Comparison of ENCODE assay signal across 16 cellular contexts in the genomic region with DNA sequence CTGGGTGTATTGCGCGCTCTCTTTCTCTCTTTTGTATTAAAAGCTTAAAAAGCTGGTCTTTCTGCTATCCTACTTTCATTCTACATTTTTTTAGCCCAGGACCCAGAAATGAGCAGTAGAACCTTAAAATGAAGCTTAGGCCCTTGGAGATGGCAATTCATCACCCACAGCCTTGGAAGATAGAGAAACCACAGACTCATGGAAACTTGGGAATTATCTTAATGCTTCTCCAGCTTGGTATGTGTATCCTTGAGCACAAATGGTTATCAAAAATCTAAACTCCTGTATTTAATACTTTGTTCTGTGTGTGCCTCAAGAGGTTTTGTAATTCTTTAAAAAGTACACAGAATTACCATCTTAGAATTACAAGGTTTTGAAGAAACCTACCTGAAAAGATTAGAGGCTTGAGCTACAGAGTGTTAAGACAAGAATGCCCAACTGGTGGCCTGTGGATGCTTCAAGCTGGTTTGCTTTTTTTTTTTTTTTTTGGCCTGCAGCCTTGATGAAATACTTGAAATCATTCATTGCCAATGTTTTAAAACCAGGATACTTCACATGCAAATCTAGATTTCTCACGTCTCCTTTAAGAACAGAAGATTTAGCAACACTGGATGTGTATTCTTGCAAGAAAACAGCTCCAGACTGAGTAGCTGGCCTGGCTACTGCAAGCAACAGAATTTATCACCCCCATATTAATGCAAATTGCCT.
A peak's percentile ranks its signal among the peaks of the same experiment; 100 is the strongest.
DNase-seq lines count a peak whose midpoint lies in the region; ATAC-seq, FAIRE-seq and TF ChIP-seq lines count a peak whose summit lies in the region.
"Had no signal": no experiment of that assay in that cellular context is flagged by ENCODE, and none has a peak within 500 bp of the region (broad histone marks: within the 10 kb centered on the region; RNA-seq: fewer than 3 reads in every experiment).

No MANE protein-coding gene starts in this region.

- no peak for TF ChIP-seq POLR2A in sigmoid colon (IDR thresholded peaks at IDR 0.05)

- no TSS peak for BruUV-seq in Calu3 (replicated peaks; lab: Mats Ljungman, UMichigan)

- H3K4me1 ChIP-seq in RWPE2 (ENCODE audit: insufficient read depth, poor library complexity, severe bottlenecking): peaks cover 19% of the 10 kb centered on the region
- H3K4me1 ChIP-seq in sigmoid colon: peaks cover 0 to 91% (median 80%) of the 10 kb centered on the region in 4 donors
- H3K4me1 ChIP-seq: A549, HAP-1 had no signal

- H3K27ac ChIP-seq in RWPE2 (ENCODE audit: poor library complexity, severe bottlenecking) (peak overlapping the region; percentile 30), sigmoid colon (peak overlapping the region; percentile 50 to 83 (median 73))
- H3K27ac ChIP-seq: A549, thoracic aorta had no signal

- peak overlapping the region; percentile 70 for H3K27ac Mint-ChIP-seq in T-helper 2 cell treated with Interferon-gamma antibody and Interleukin-4, amounts not matched to agents 5 μg/mL and 100 μg/mL, for 36 hours
- peak overlapping the region; percentile 55 for H3K27ac Mint-ChIP-seq in chondrocyte (ENCODE audit: unreplicated experiment)
- no peak overlapping the region for H3K27ac Mint-ChIP-seq in Calu3 (ENCODE audit: unreplicated experiment)

- no peak for DNase-seq in T-helper 2 cell treated with Interferon-gamma antibody and Interleukin-4, amounts not matched to agents 5 μg/mL and 100 μg/mL, for 36 hours (ENCODE audit: low spot score)
- DNase-seq in T-helper 2 cell (no peak), RWPE2 (ENCODE audit: low spot score) (no peak), chondrocyte (ENCODE audit: low spot score) (no peak), sigmoid colon (no peak), urothelium cell line (ENCODE audit: low spot score) (no peak), Calu3 (no peak), NK-92 (lab: John Stamatoyannopoulos, UW; ENCODE audit: unreplicated experiment) (no peak)
- DNase-seq: DMS79 treated with DMSO at 0.1 percent for 48 hours, erythroblast, MM.1S, PC-3, T1000 had no signal

- no peaks in the 10 kb centered on the region for H3K27me3 Mint-ChIP-seq in T-helper 2 cell treated with Interferon-gamma antibody and Interleukin-4, amounts not matched to agents 5 μg/mL and 100 μg/mL, for 36 hours (ENCODE audit: low read depth)
- H3K27me3 Mint-ChIP-seq in chondrocyte (ENCODE audit: low read depth) (no peaks in the 10 kb centered on the region), Calu3 (ENCODE audit: unreplicated experiment) (no peaks in the 10 kb centered on the region)

- intact Hi-C loops in sigmoid colon (cut with DNase I) (loop anchor here (1.0 kb wide), 1 partner anchor 8 kb away; no protein-coding TSS in a partner anchor), Calu3 (cut with micrococcal nuclease; ENCODE audit: unreplicated experiment) (loop anchor here (2.0 to 5.0 kb wide), 3 partner anchors 25 to 102 kb away; no protein-coding TSS in a partner anchor)

- H3K4me3 Mint-ChIP-seq in T-helper 2 cell treated with Interferon-gamma antibody and Interleukin-4, amounts not matched to agents 5 μg/mL and 100 μg/mL, for 36 hours: peak overlapping the region; percentile 55
- no peak overlapping the region for H3K4me3 Mint-ChIP-seq in chondrocyte (ENCODE audit: unreplicated experiment)
- no peak overlapping the region for H3K4me3 Mint-ChIP-seq in Calu3 (ENCODE audit: low read depth, unreplicated experiment)

- H3K4me3 ChIP-seq in RWPE2 (ENCODE audit: severe bottlenecking) (no peak overlapping the region), sigmoid colon (no peak overlapping the region)
- H3K4me3 ChIP-seq: A549, HAP-1, thoracic aorta had no signal

- peaks cover 39% of the 10 kb centered on the region for H3K36me3 Mint-ChIP-seq in T-helper 2 cell treated with Interferon-gamma antibody and Interleukin-4, amounts not matched to agents 5 μg/mL and 100 μg/mL, for 36 hours (ENCODE audit: low read depth)
- H3K36me3 Mint-ChIP-seq in chondrocyte (ENCODE audit: low read depth) (no peaks in the 10 kb centered on the region), Calu3 (ENCODE audit: insufficient read depth, unreplicated experiment) (peaks cover 8% of the 10 kb centered on the region)

- no peaks in the 10 kb centered on the region for H3K9me3 Mint-ChIP-seq in T-helper 2 cell treated with Interferon-gamma antibody and Interleukin-4, amounts not matched to agents 5 μg/mL and 100 μg/mL, for 36 hours
- H3K9me3 Mint-ChIP-seq in chondrocyte (ENCODE audit: low read depth) (no peaks in the 10 kb centered on the region), Calu3 (ENCODE audit: low read depth, unreplicated experiment) (no peaks in the 10 kb centered on the region)

- 83 to 89% methylated on average over 3 of the region's 3 CpGs for WGBS in sigmoid colon, 2 donors

- H3K4me1 Mint-ChIP-seq in T-helper 2 cell treated with Interferon-gamma antibody and Interleukin-4, amounts not matched to agents 5 μg/mL and 100 μg/mL, for 36 hours (ENCODE audit: low read depth): peaks cover 88% of the 10 kb centered on the region
- H3K4me1 Mint-ChIP-seq in chondrocyte (ENCODE audit: low read depth): peaks cover 78% of the 10 kb centered on the region
- peaks cover 29% of the 10 kb centered on the region for H3K4me1 Mint-ChIP-seq in Calu3 (ENCODE audit: low read depth, unreplicated experiment)

- H3K36me3 ChIP-seq in RWPE2 (ENCODE audit: low read depth) (no peaks in the 10 kb centered on the region), sigmoid colon (no peaks in the 10 kb centered on the region)
- H3K36me3 ChIP-seq: HAP-1, thoracic aorta had no signal

- H3K27me3 ChIP-seq in RWPE2 (ENCODE audit: insufficient read depth, poor library complexity, severe bottlenecking) (no peaks in the 10 kb centered on the region), sigmoid colon (no peaks in the 10 kb centered on the region)

- TF ChIP-seq CTCF in RWPE2 (IDR thresholded peaks at IDR 0.05; ENCODE audit: poor library complexity, severe bottlenecking): no peak
- TF ChIP-seq CTCF in chondrocyte (IDR thresholded peaks at IDR 0.05): no peak
- TF ChIP-seq CTCF in sigmoid colon (IDR thresholded peaks at IDR 0.05): no peak
- no peak for TF ChIP-seq CTCF in Calu3 (IDR thresholded peaks at IDR 0.05; ENCODE audit: unreplicated experiment)

- no peak for ATAC-seq in RWPE2 (ENCODE audit: low read depth)
- ATAC-seq: A549, PC-3 had no signal

- no peak for TF ChIP-seq EP300 in sigmoid colon (IDR thresholded peaks at IDR 0.05)

- H3K9me3 ChIP-seq in RWPE2 (ENCODE audit: severe bottlenecking) (no peaks in the 10 kb centered on the region), sigmoid colon (no peaks in the 10 kb centered on the region)
- H3K9me3 ChIP-seq: A549, HAP-1, thoracic aorta had no signal

- FAIRE-seq in urothelium cell line (lab: Jason Lieb, UNC): no peak
- FAIRE-seq: A549 had no signal

- CTCF ChIA-PET in Calu3 (lab: Charles Lee): interaction anchor here (1.2 kb wide), 1 partner anchor 54 kb away, joined by 3 read pairs; no protein-coding TSS in a partner anchor
